Comparison of ENCODE assay signal across 9 cellular contexts in the genomic region with DNA sequence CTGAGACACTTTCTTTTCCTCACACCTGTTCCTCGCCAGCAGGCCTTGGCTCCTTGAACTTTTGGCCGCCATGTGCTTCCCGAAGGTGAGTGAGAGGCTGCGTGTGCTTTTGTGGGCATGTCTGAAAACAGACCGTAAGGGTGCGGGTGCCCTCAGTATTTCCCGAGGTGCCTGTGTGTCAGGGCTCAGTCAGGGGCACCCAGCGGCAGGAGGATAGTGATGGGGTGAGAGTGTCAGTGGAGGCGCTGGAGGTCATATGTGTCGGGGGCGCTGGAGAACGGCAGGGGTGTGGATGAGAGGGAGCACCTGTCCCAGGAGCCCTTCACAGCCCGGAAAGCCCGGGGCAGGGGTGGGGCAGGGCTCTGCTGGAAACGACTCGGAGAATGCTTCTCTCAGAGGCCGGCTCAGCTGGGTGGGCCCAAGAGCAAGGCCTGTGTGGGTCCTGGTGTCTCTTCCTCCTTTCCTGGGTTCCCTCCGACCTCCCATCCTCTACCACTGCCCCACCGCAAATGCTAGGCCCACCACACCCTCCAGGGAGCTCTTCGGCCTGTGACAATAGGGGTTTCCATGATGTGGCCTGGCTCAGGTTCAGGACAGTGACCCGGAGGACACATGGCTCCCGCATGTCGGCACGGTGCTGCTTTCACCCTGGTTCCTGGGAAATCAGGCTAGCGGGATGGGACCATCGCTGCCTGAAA. TPM values are rescaled to one million over a fixed set of nuclear protein-coding genes. Genes with fewer than 3 reads are reported as not detected.
A peak's percentile ranks its signal among the peaks of the same experiment; 100 is the strongest.
DNase-seq lines count a peak whose midpoint lies in the region; ATAC-seq lines count a peak whose summit lies in the region.
"Had no signal": no experiment of that assay in that cellular context is flagged by ENCODE, and none has a peak within 500 bp of the region (broad histone marks: within the 10 kb centered on the region; RNA-seq: fewer than 3 reads in every experiment).

No MANE protein-coding gene starts in this region.

- ATAC-seq in activated naive CD4-positive, alpha-beta T cell treated with anti-CD3 and anti-CD28 coated beads, Interleukin-2, amount 50 U/mL, for 72 hours: peak in 1 of 2 donors; percentile 23
- ATAC-seq in left lobe of liver (peak; percentile 50), GM18520 (IDR thresholded peaks at IDR 0.05; ENCODE audit: unreplicated experiment) (no peak)

- no peaks in the 10 kb centered on the region for H3K27me3 Mint-ChIP-seq in IgD-negative memory B cell

- H3K27ac Mint-ChIP-seq in IgD-negative memory B cell: peak overlapping the region in 1 of 3 donors; percentile 18
- H3K27ac Mint-ChIP-seq in activated naive CD4-positive, alpha-beta T cell treated with anti-CD3 and anti-CD28 coated beads, Interleukin-2, amount 50 U/mL, for 72 hours: peak overlapping the region; percentile 99 to 100

- peaks cover 0 to 3% of the 10 kb centered on the region in 2 donors for H3K27me3 ChIP-seq in stomach smooth muscle (ENCODE audit: control insufficient read depth in 1 of 2, insufficient read depth in 2 of 2, low read length in 2 of 2)

- no peaks in the 10 kb centered on the region for H3K36me3 ChIP-seq in stomach smooth muscle (ENCODE audit: control insufficient read depth in 2 of 2, insufficient read depth in 2 of 2, low read length in 2 of 2)

- peak overlapping the region; percentile 35 to 92 (median 78) for H3K4me3 Mint-ChIP-seq in IgD-negative memory B cell

- no peak for DNase-seq in activated naive CD4-positive, alpha-beta T cell treated with anti-CD3 and anti-CD28 coated beads, Interleukin-2, amount 50 U/mL, for 72 hours (ENCODE audit: low spot score in 2 of 2)
- DNase-seq in left lobe of liver (ENCODE audit: low spot score) (peak; percentile 66), occipital lobe (lab: John Stamatoyannopoulos, UW) (no peak), mesenteric fat pad (ENCODE audit: low spot score) (no peak)

- peaks cover 0 to 6% (median 1%) of the 10 kb centered on the region in 3 donors for H3K4me1 Mint-ChIP-seq in IgD-negative memory B cell

- H3K27ac ChIP-seq in stomach smooth muscle (ENCODE audit: low read length): peak overlapping the region; percentile 46
- H3K27ac ChIP-seq: VCaP had no signal

- H3K36me3 Mint-ChIP-seq in IgD-negative memory B cell: no peaks in the 10 kb centered on the region
- H3K36me3 Mint-ChIP-seq in activated naive CD4-positive, alpha-beta T cell treated with anti-CD3 and anti-CD28 coated beads, Interleukin-2, amount 50 U/mL, for 72 hours: peaks cover 50 to 64% of the 10 kb centered on the region in 2 donors

- H3K9ac ChIP-seq in stomach smooth muscle (ENCODE audit: low read length in 2 of 2): peak overlapping the region; percentile 22 to 62

- H3K9me3 ChIP-seq in stomach smooth muscle (ENCODE audit: control insufficient read depth in 2 of 2, low read length in 2 of 2): no peaks in the 10 kb centered on the region

- H3K4me3 ChIP-seq in stomach smooth muscle (ENCODE audit: low read length in 2 of 2): peak overlapping the region; percentile 22 to 71

- no peaks in the 10 kb centered on the region for H3K9me3 Mint-ChIP-seq in IgD-negative memory B cell
- peaks cover 0 to 4% of the 10 kb centered on the region in 2 donors for H3K9me3 Mint-ChIP-seq in activated naive CD4-positive, alpha-beta T cell treated with anti-CD3 and anti-CD28 coated beads, Interleukin-2, amount 50 U/mL, for 72 hours

- peaks cover 13% of the 10 kb centered on the region for H3K4me1 ChIP-seq in stomach smooth muscle (ENCODE audit: control insufficient read depth, insufficient read depth, low read length)

RNA-seq across cellular contexts. Expression of a gene that starts 0.5 kb away (rescaled TPM):
- polyA plus RNA-seq in IgD-negative memory B cell: 59.8 TPM
- 1,000 to 10,000 TPM; 2,042 to 3,291 TPM for total RNA-seq in activated naive CD4-positive, alpha-beta T cell treated with anti-CD3 and anti-CD28 coated beads, Interleukin-2, amount 50 U/mL, for 72 hours
- total RNA-seq in left lobe of liver: 172 TPM
- 1.1 TPM for total RNA-seq in occipital lobe
- total RNA-seq in mesenteric fat pad: 36.0 TPM

RNA-seq across cellular contexts. Expression of a gene that starts 19.5 kb away (rescaled TPM):
- 0.40 TPM for polyA plus RNA-seq in IgD-negative memory B cell
- total RNA-seq in activated naive CD4-positive, alpha-beta T cell treated with anti-CD3 and anti-CD28 coated beads, Interleukin-2, amount 50 U/mL, for 72 hours: 1 to 10 TPM; 1.8 to 2.0 TPM
- total RNA-seq in left lobe of liver: 0.96 TPM
- 0.62 TPM for total RNA-seq in occipital lobe
- 21.6 TPM for total RNA-seq in mesenteric fat pad

RNA-seq across cellular contexts. Expression of a gene that starts 29.1 kb away (rescaled TPM):
- not detected for polyA plus RNA-seq in IgD-negative memory B cell
- total RNA-seq in activated naive CD4-positive, alpha-beta T cell treated with anti-CD3 and anti-CD28 coated beads, Interleukin-2, amount 50 U/mL, for 72 hours: 1 to 10 TPM in 1 of 2 donors, not detected in 1; 2.9 TPM
- total RNA-seq in left lobe of liver: 0.58 TPM
- total RNA-seq in occipital lobe: not detected
- not detected for total RNA-seq in mesenteric fat pad
- total RNA-seq: M059J had no signal

RNA-seq across cellular contexts. Expression of a gene that starts 33.2 kb away (rescaled TPM):
- polyA plus RNA-seq in IgD-negative memory B cell: not detected
- total RNA-seq in activated naive CD4-positive, alpha-beta T cell treated with anti-CD3 and anti-CD28 coated beads, Interleukin-2, amount 50 U/mL, for 72 hours: under 1 TPM; 0.14 to 0.68 TPM
- 0.10 TPM for total RNA-seq in left lobe of liver
- total RNA-seq in occipital lobe: not detected
- total RNA-seq in mesenteric fat pad: not detected
- total RNA-seq: M059J had no signal

RNA-seq across cellular contexts. Expression of a gene that starts 42.1 kb away (rescaled TPM):
- polyA plus RNA-seq in IgD-negative memory B cell: 48.2 TPM
- total RNA-seq in activated naive CD4-positive, alpha-beta T cell treated with anti-CD3 and anti-CD28 coated beads, Interleukin-2, amount 50 U/mL, for 72 hours: 10 to 100 TPM; 35.3 to 65.2 TPM
- total RNA-seq in left lobe of liver: 9.6 TPM
- total RNA-seq in occipital lobe: 5.8 TPM
- 20.6 TPM for total RNA-seq in mesenteric fat pad

Comparison
In these comparisons a context has a peak if more than half of its experiments do, and no peak if none do; other contexts are left out.
1. RNA of a gene that starts 0.5 kb away (total RNA-seq): 2,042 to 3,291 TPM in activated naive CD4-positive, alpha-beta T cell treated with anti-CD3 and anti-CD28 coated beads, Interleukin-2, amount 50 U/mL, for 72 hours, 172 TPM in left lobe of liver (single experiment) and 36.0 TPM in mesenteric fat pad (single experiment); 1.1 TPM in occipital lobe (single experiment); every median in the first group is over 10 times any median in the second.